In the genomic region with DNA sequence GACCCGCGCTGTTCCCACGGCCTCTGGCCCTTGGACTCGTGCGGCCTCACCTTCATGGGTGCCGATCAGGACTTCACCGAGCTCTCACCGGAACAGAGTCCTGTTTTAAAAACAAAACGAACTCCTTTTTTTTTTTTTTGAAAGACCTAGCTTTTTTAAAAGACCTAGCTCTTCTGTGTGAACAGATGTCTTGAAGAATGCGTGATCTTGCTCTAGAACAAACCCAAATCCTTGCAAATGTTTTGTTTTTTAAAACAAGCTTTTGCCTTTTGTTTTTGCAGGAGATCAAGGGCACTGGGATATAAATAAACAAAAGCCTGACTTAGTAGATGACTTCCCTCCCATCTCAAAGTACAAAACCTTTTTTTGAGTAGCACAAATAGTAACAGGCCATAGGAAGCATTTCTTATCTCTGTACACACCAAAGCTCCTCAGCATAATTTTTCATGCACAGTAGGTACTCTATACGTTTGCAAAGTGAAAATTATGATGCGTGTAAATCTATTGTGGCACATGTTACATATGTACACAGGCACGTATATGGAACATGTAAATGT, we compare ENCODE assay signal across 8 cellular contexts. TPM values are rescaled to one million over a fixed set of nuclear protein-coding genes. Genes with fewer than 3 reads are reported as not detected.
DNase-seq lines count a peak whose midpoint lies in the region; ATAC-seq and TF ChIP-seq lines count a peak whose summit lies in the region.

No MANE protein-coding gene starts in this region.

- no peak overlapping the region for H4K8ac ChIP-seq in mesendoderm (ENCODE audit: low read depth, low read length)

- POLR2A ChIA-PET in MCF 10A (lab: Yijun Ruan, JAX) = interaction anchor here (0.7 to 5.6 kb wide), 24 partner anchors 9 to 780 kb away, joined by 3 to 43 read pairs (median 5); a partner anchor contains a TSS

- H3K4me3 ChIP-seq in DND-41 (ENCODE audit: low read depth in 1 of 2, low read length in 2 of 2) = peak overlapping the region; percentile 30 to 75
- H3K4me3 ChIP-seq in mesendoderm (ENCODE audit: low read length) = peak overlapping the region; percentile 40

- peaks cover 30% of the 10 kb centered on the region for H4K20me1 ChIP-seq in DND-41 (ENCODE audit: insufficient read depth, low read length)

- DNase-seq in DND-41 (no peak), NCI-H128 (lab: John Stamatoyannopoulos, UW; ENCODE audit: unreplicated experiment) (peak; percentile 42), MCF 10A (ENCODE audit: unreplicated experiment) (peak; percentile 26), mesendoderm (no peak), NCI-H1092 (lab: John Stamatoyannopoulos, UW) (no peak), foreskin melanocyte (no peak)

- no peaks in the 10 kb centered on the region for H3K9me3 Mint-ChIP-seq in MCF 10A (ENCODE audit: unreplicated experiment)

- CTCF ChIA-PET in MCF 10A (lab: Yijun Ruan, JAX) = interaction anchor here (0.5 to 1.7 kb wide), 13 partner anchors 18 to 820 kb away, joined by 3 to 5 read pairs (median 4); a partner anchor contains a TSS

- no peak overlapping the region for H2AK5ac ChIP-seq in mesendoderm (ENCODE audit: low read length)

- no CpG with 5 or more reads among the region's 13 CpGs for WGBS in mesendoderm (ENCODE audit: extremely low coverage, insufficient coverage, low lambda C conversion rate)

- peaks cover 10% of the 10 kb centered on the region for H3K4me1 Mint-ChIP-seq in MCF 10A (ENCODE audit: insufficient read depth, unreplicated experiment)

- intact Hi-C loops in MCF 10A (cut with micrococcal nuclease) = loop anchor here (2.0 to 10.0 kb wide), 3 partner anchors 54 to 198 kb away; no protein-coding TSS in a partner anchor

- peaks cover 23% of the 10 kb centered on the region for H3K36me3 Mint-ChIP-seq in MCF 10A (ENCODE audit: insufficient read depth, unreplicated experiment)

- peak overlapping the region; percentile 80 for H2AFZ ChIP-seq in DND-41 (ENCODE audit: low read depth, low read length)

- H3K4me3 Mint-ChIP-seq in MCF 10A (ENCODE audit: unreplicated experiment) = peak overlapping the region; percentile 82

- H3K79me2 ChIP-seq in DND-41 (ENCODE audit: insufficient read depth, low read length) = peaks cover 56% of the 10 kb centered on the region
- peaks cover 31% of the 10 kb centered on the region for H3K79me2 ChIP-seq in mesendoderm (ENCODE audit: control insufficient read depth, insufficient read depth, low read length)

- H3K18ac ChIP-seq in mesendoderm (ENCODE audit: low read length) = peak overlapping the region; percentile 42

- peak overlapping the region; percentile 10 for H4K5ac ChIP-seq in mesendoderm (ENCODE audit: low read length)

- no peak overlapping the region for H2BK15ac ChIP-seq in mesendoderm (replicated peaks; ENCODE audit: low read depth)

- peak overlapping the region; percentile 93 for H3K27ac Mint-ChIP-seq in MCF 10A (ENCODE audit: low read depth, unreplicated experiment)

- no peak for ATAC-seq in DND-41 (ENCODE audit: insufficient read depth, low read depth)
- no peak for ATAC-seq in GM21423 (IDR thresholded peaks at IDR 0.05; ENCODE audit: unreplicated experiment)
- ATAC-seq in HG02678 (IDR thresholded peaks at IDR 0.05; ENCODE audit: unreplicated experiment) = no peak

- H3K36me3 ChIP-seq in DND-41 (ENCODE audit: insufficient read depth, low read length) = peaks cover 30% of the 10 kb centered on the region
- H3K36me3 ChIP-seq in mesendoderm (ENCODE audit: control insufficient read depth, insufficient read depth, low read length) = no peaks in the 10 kb centered on the region

- TSS peak; percentile 72 for BruUV-seq in MCF 10A (replicated peaks; lab: Mats Ljungman, UMichigan)

- H3K9me3 ChIP-seq in DND-41 (ENCODE audit: insufficient read depth, low read length, severe bottlenecking) = peaks cover 4% of the 10 kb centered on the region

- peak overlapping the region; percentile 84 for H3K4ac ChIP-seq in mesendoderm (ENCODE audit: low read depth, low read length)

- H3K27ac ChIP-seq in DND-41 (ENCODE audit: low read length) (peak overlapping the region; percentile 99), mesendoderm (ENCODE audit: low read depth, low read length) (peak overlapping the region; percentile 99)

- H3K4me2 ChIP-seq in DND-41 (ENCODE audit: insufficient read depth, low read length) (peak overlapping the region; percentile 82), mesendoderm (ENCODE audit: low read length) (peak overlapping the region; percentile 97)

- H3K27me3 Mint-ChIP-seq in MCF 10A (ENCODE audit: insufficient read depth, unreplicated experiment) = no peaks in the 10 kb centered on the region

- TF ChIP-seq CTCF in DND-41 (IDR thresholded peaks at IDR 0.05; ENCODE audit: borderline replicate concordance, extremely low read depth, low read length, poor library complexity, severe bottlenecking) (no peak), MCF 10A (IDR thresholded peaks at IDR 0.05; ENCODE audit: unreplicated experiment) (no peak)

- no peak overlapping the region for H2BK120ac ChIP-seq in mesendoderm (ENCODE audit: low read depth, low read length)

- no peaks in the 10 kb centered on the region for H3K27me3 ChIP-seq in DND-41 (ENCODE audit: insufficient read depth, low read length, poor library complexity)
- no peaks in the 10 kb centered on the region for H3K27me3 ChIP-seq in mesendoderm (ENCODE audit: insufficient read depth, low read length, poor library complexity)

- peaks cover 39% of the 10 kb centered on the region for H3K4me1 ChIP-seq in DND-41 (ENCODE audit: insufficient read depth, low read length)
- H3K4me1 ChIP-seq in mesendoderm (ENCODE audit: control insufficient read depth, low read depth, low read length) = peaks cover 3% of the 10 kb centered on the region

- peak overlapping the region; percentile 97 for H3K56ac ChIP-seq in mesendoderm (ENCODE audit: low read length)

- H3K9ac ChIP-seq in DND-41 (ENCODE audit: low read depth, low read length) = peak overlapping the region; percentile 96
- peak overlapping the region; percentile 86 for H3K9ac ChIP-seq in mesendoderm (ENCODE audit: low read length)

- H3K79me1 ChIP-seq in mesendoderm (ENCODE audit: low read length) = peaks cover 2% of the 10 kb centered on the region

- peak overlapping the region; percentile 79 for H2BK5ac ChIP-seq in mesendoderm (ENCODE audit: low read length)

- no peak overlapping the region for H3K23ac ChIP-seq in mesendoderm (ENCODE audit: low read length)

RNA-seq across cellular contexts. Expression of a gene that starts 1.1 kb away (rescaled TPM):
- 24.6 and 33.4 TPM in 2 replicates for total RNA-seq in MCF 10A (2022)
- 14.5 TPM for polyA plus RNA-seq in mesendoderm (2013, experiment 1 of 2)
- 15.4 TPM for polyA plus RNA-seq in mesendoderm (2013, experiment 2 of 2)

RNA-seq across cellular contexts. Expression of a gene that starts 52.9 kb away (rescaled TPM):
- total RNA-seq in MCF 10A (2022) = 51.7 and 54.0 TPM in 2 replicates
- polyA plus RNA-seq in mesendoderm (2013, experiment 1 of 2) = 34.5 TPM
- 34.2 TPM for polyA plus RNA-seq in mesendoderm (2013, experiment 2 of 2)

Comparison
In these comparisons a context has a peak if more than half of its experiments do, and no peak if none do; other contexts are left out.
1. DNase-seq: peak in NCI-H128 (single experiment) and MCF 10A (single experiment); none in DND-41 (single experiment), mesendoderm (single experiment), NCI-H1092 (single experiment) and foreskin melanocyte (single experiment).